8 cellular contexts compared by ENCODE assay signal in the genomic region with DNA sequence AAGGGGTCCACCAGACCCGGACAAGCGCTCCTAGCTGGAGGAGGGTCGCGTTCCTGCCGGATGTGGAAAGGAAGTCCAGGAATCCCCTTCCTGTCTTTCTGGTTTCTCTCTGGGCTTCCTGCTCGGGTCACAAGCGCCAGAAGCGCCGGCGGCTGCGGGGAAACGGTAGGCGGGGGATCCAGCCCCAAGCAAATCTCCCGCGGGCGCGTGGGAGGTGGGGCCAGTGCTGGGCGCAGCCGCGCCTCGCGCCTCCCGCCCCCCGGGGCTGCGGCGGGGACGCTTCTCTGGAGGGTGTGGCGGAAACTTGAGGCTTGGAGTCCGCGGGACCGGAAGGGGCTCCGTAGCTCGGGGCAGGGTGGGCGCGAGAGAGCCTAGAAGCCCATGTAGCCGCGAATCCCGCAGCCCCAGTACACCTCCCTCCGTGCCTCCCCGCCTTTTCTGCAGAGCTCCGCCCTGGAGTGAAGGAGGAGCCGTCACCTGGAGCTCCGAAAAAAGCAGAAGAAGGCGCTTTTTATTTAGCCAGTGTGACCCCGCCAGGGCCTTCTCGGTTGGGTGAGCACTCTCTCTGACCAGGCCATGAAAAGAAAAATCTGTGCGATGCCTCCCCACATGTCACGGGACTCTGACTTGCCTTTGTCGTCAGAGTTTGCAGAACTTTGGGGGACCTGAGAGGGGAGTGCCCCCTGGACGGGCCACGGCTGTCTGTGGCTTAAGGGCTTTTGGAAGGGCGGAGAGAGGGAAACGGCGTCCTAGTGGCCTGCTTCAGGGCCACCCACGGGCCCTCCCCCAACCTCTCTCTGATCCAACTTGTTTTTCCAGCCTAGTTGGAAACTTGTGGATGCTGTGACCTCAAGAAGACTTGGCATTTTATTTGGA. TPM values are rescaled to one million over a fixed set of nuclear protein-coding genes. Genes with fewer than 3 reads are reported as not detected.
A peak's percentile ranks its signal among the peaks of the same experiment; 100 is the strongest.
DNase-seq lines count a peak whose midpoint lies in the region; ATAC-seq and TF ChIP-seq lines count a peak whose summit lies in the region.

No MANE protein-coding gene starts in this region.

- H3K27ac Mint-ChIP-seq in activated naive CD8-positive, alpha-beta T cell treated with anti-CD3 and anti-CD28 coated beads, Interleukin-2, amount 10 ng/mL, durations not matched to agents 7 days and 5 days: peak overlapping the region; percentile 99

- H3K36me3 Mint-ChIP-seq in activated naive CD8-positive, alpha-beta T cell treated with anti-CD3 and anti-CD28 coated beads, Interleukin-2, amount 10 ng/mL, durations not matched to agents 7 days and 5 days: peaks cover 57% of the 10 kb centered on the region

- peak overlapping the region; percentile 97 for H3K4me3 Mint-ChIP-seq in activated naive CD8-positive, alpha-beta T cell treated with anti-CD3 and anti-CD28 coated beads, Interleukin-2, amount 10 ng/mL, durations not matched to agents 7 days and 5 days

- H3K4me3 ChIP-seq in GM06990 (replicated peaks; ENCODE audit: low read depth, low read length) (peak overlapping the region; percentile 67), MG63 (peak overlapping the region; percentile 76), heart left ventricle (peak overlapping the region; percentile 38 to 84 (median 70)), upper lobe of left lung (peak overlapping the region; percentile 49 to 77 (median 58))

- no peaks in the 10 kb centered on the region for H3K27me3 Mint-ChIP-seq in activated naive CD8-positive, alpha-beta T cell treated with anti-CD3 and anti-CD28 coated beads, Interleukin-2, amount 10 ng/mL, durations not matched to agents 7 days and 5 days

- H3K9me3 Mint-ChIP-seq in activated naive CD8-positive, alpha-beta T cell treated with anti-CD3 and anti-CD28 coated beads, Interleukin-2, amount 10 ng/mL, durations not matched to agents 7 days and 5 days: peaks cover 12% of the 10 kb centered on the region

- TF ChIP-seq EP300 in upper lobe of left lung (IDR thresholded peaks at IDR 0.05): no peak

- H3K9me3 ChIP-seq in MG63 (peaks cover 3% of the 10 kb centered on the region; the same call in 1 of the 2 replicates), heart left ventricle (no peaks in the 10 kb centered on the region), upper lobe of left lung (no peaks in the 10 kb centered on the region)

- peak in 1 of 2 donors; percentile 76 for TF ChIP-seq POLR2A in heart left ventricle (IDR thresholded peaks at IDR 0.05)
- TF ChIP-seq POLR2A in upper lobe of left lung (IDR thresholded peaks at IDR 0.05): peak in 3 of 4 donors; percentile 35 to 89 (median 64)

- TF ChIP-seq CTCF in GM06990 (IDR thresholded peaks at IDR 0.05; ENCODE audit: insufficient read depth, low read length, poor library complexity, severe bottlenecking) (no peak), heart left ventricle (IDR thresholded peaks at IDR 0.05) (no peak), upper lobe of left lung (IDR thresholded peaks at IDR 0.05) (peak in 2 of 6 experiments; percentile 4 to 20)

- intact Hi-C loops in heart left ventricle (cut with DNase I): loop anchor here in 4 of 10 donors (1.0 to 5.0 kb wide), 4 partner anchors 52 to 59 kb away; no protein-coding TSS in a partner anchor
- intact Hi-C loops in posterior cingulate gyrus (cut with DNase I): no loop called here

- peak; percentile 76 for ATAC-seq in activated naive CD8-positive, alpha-beta T cell treated with anti-CD3 and anti-CD28 coated beads, Interleukin-2, amount 10 ng/mL, durations not matched to agents 7 days and 5 days (ENCODE audit: low read depth)
- ATAC-seq in heart left ventricle: peak; percentile 89 to 97 (median 95)
- ATAC-seq in upper lobe of left lung (ENCODE audit: low FRiP score in 2 of 2): peak; percentile 95 to 96

- peak overlapping the region; percentile 83 to 95 (median 89) for H3K27ac ChIP-seq in heart left ventricle
- H3K27ac ChIP-seq in upper lobe of left lung: peak overlapping the region; percentile 87 to 94 (median 90)

- POLR2A ChIA-PET in activated naive CD8-positive, alpha-beta T cell treated with anti-CD3 and anti-CD28 coated beads, Interleukin-2, amount 10 ng/mL, durations not matched to agents 7 days and 5 days (lab: Charles Lee): interaction anchor here (0.8 to 13.8 kb wide), 33 partner anchors 8 to 907 kb away, joined by 3 to 499 read pairs (median 7); a partner anchor contains a TSS

- H3K4me1 ChIP-seq in heart left ventricle: peaks cover 0 to 45% (median 25%) of the 10 kb centered on the region in 12 donors
- H3K4me1 ChIP-seq in upper lobe of left lung: peaks cover 10 to 44% (median 22%) of the 10 kb centered on the region in 4 donors

- 0 to 1% (median 1%) methylated on average over 15 to 55 of the region's 55 CpGs for WGBS in heart left ventricle, 4 donors
- 0 to 1% methylated on average over 15 to 37 of the region's 55 CpGs for WGBS in upper lobe of left lung, 2 donors

- DNase-seq in GM06990 (ENCODE audit: extremely low read depth, insufficient read length) (peak; percentile 95), HCEC 1CT (peak; percentile 76), MG63 (peak; percentile 91), SKM-1 treated with dmso at 0.1 percent for 144 hours (lab: John Stamatoyannopoulos, UW; ENCODE audit: unreplicated experiment) (peak; percentile 65), heart left ventricle (peak; percentile 82 to 90 (median 84)), posterior cingulate gyrus (peak; percentile 40 to 94 (median 58)), upper lobe of left lung (peak; percentile 88 to 95)
- DNase-seq in activated naive CD8-positive, alpha-beta T cell treated with anti-CD3 and anti-CD28 coated beads, Interleukin-2, amount 10 ng/mL, durations not matched to agents 7 days and 5 days: peak; percentile 96

- H3K27me3 ChIP-seq in GM06990 (replicated peaks; ENCODE audit: control insufficient read depth, insufficient read depth, low read length): no peaks in the 10 kb centered on the region
- no peaks in the 10 kb centered on the region for H3K27me3 ChIP-seq in MG63
- H3K27me3 ChIP-seq in heart left ventricle: no peaks in the 10 kb centered on the region
- H3K27me3 ChIP-seq in upper lobe of left lung: no peaks in the 10 kb centered on the region

- H3K4me1 Mint-ChIP-seq in activated naive CD8-positive, alpha-beta T cell treated with anti-CD3 and anti-CD28 coated beads, Interleukin-2, amount 10 ng/mL, durations not matched to agents 7 days and 5 days: peaks cover 60% of the 10 kb centered on the region

- H3K36me3 ChIP-seq in GM06990 (ENCODE audit: control insufficient read depth, insufficient read depth, low read length) (no peaks in the 10 kb centered on the region), MG63 (peaks cover 6% of the 10 kb centered on the region; the same call in 1 of the 2 replicates), heart left ventricle (no peaks in the 10 kb centered on the region), upper lobe of left lung (no peaks in the 10 kb centered on the region)

RNA-seq across cellular contexts. Expression of a gene that starts 21.4 kb away (rescaled TPM):
- 0.23 and 3.5 TPM in 2 replicates for total RNA-seq in MG63 (2014; rRNA removed; shearing (Covaris generic); ENCODE audit: low replicate concordance)
- total RNA-seq in activated naive CD8-positive, alpha-beta T cell treated with anti-CD3 and anti-CD28 coated beads, Interleukin-2, amount 10 ng/mL, durations not matched to agents 7 days and 5 days: 100 to 1,000 TPM; 280 to 301 TPM
- total RNA-seq in heart left ventricle: 10 to 100 TPM in 1 of 9 donors, 1 to 10 TPM in 8; 1.4 to 18.7 (median 1.6) TPM
- 1 to 10 TPM; 1.1 to 4.2 TPM for polyA plus RNA-seq in heart left ventricle
- total RNA-seq in upper lobe of left lung: 10 to 100 TPM in 3 of 6 donors, 1 to 10 TPM in 3; 7.0 to 34.8 (median 12.2) TPM

RNA-seq across cellular contexts. Expression of a gene that starts 40.3 kb away (rescaled TPM):
- total RNA-seq in MG63 (2014; rRNA removed; shearing (Covaris generic); ENCODE audit: low replicate concordance): not detected in 2 replicates
- total RNA-seq in activated naive CD8-positive, alpha-beta T cell treated with anti-CD3 and anti-CD28 coated beads, Interleukin-2, amount 10 ng/mL, durations not matched to agents 7 days and 5 days: 10 to 100 TPM; 17.1 to 22.0 TPM
- total RNA-seq in heart left ventricle: 1 to 10 TPM in 2 of 9 donors, under 1 TPM in 2, not detected in 5; 0.27 to 2.5 (median 1.1) TPM
- polyA plus RNA-seq in heart left ventricle: under 1 TPM; 0.11 to 0.19 TPM
- 1 to 10 TPM in 5 of 6 donors, not detected in 1; 1.3 to 7.6 (median 3.0) TPM for total RNA-seq in upper lobe of left lung

Comparison
In these comparisons a context has a peak if more than half of its experiments do, and no peak if none do; other contexts are left out.
1. Peak in every context shown above with its lines: DNase-seq, ATAC-seq, H3K4me3 ChIP-seq and H3K27ac ChIP-seq.
2. RNA of a gene that starts 21.4 kb away (total RNA-seq): 280 to 301 TPM in activated naive CD8-positive, alpha-beta T cell treated with anti-CD3 and anti-CD28 coated beads, Interleukin-2, amount 10 ng/mL, durations not matched to agents 7 days and 5 days; 7.0 to 34.8 TPM in upper lobe of left lung, 1.4 to 18.7 TPM in heart left ventricle and 0.23 to 3.5 TPM in MG63; every median in the first group is over 4 times any median in the second.